Comparison of ENCODE assay signal across 23 cellular contexts in the genomic region with DNA sequence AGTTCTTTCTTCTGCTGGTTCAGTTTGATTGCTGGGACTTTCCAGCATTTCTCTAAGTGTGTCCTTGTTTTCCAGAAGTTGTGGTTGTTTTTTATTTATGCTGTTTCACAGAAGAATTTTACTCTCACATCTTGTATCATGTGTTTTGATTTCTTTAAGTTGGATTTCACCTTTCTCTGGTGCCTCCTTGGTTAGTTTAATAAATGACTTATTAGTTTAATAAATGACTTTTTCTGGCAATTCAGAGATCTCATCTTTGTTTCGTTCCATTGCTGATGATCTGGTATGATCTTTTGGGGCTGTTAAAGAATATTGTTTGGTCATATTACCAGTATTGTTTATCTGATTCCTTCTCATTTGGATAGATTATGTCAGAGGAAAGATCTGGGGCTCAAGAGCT. TPM values are rescaled to one million over a fixed set of nuclear protein-coding genes. Genes with fewer than 3 reads are reported as not detected.
"Had no signal": no experiment of that assay in that cellular context is flagged by ENCODE, and none has a peak within 500 bp of the region (broad histone marks: within the 10 kb centered on the region; RNA-seq: fewer than 3 reads in every experiment).

No MANE protein-coding gene starts in this region.

- H3K27ac Mint-ChIP-seq: naive thymus-derived CD8-positive, alpha-beta T cell had no signal

- H3K4me1 Mint-ChIP-seq: naive thymus-derived CD8-positive, alpha-beta T cell; neural crest cell had no signal

- ATAC-seq: gastrocnemius medialis; heart right ventricle; left lobe of liver; mucosa of descending colon; naive thymus-derived CD8-positive, alpha-beta T cell had no signal

- H3K4me3 Mint-ChIP-seq: naive thymus-derived CD8-positive, alpha-beta T cell; neural crest cell had no signal

- H3K9me3 Mint-ChIP-seq: neural crest cell had no signal

- DNase-seq: cortex of kidney; dorsolateral prefrontal cortex; effector CD8-positive, alpha-beta T cell; gastrocnemius medialis; heart right ventricle; hypothalamus; kidney glomerular epithelial cell; mammary epithelial cell; mucosa of descending colon; naive thymus-derived CD8-positive, alpha-beta T cell; posterior cingulate gyrus; sigmoid colon; stimulated activated CD4-positive, alpha-beta T cell treated with anti-CD3 and anti-CD28 coated beads, Interleukin-2, amount 100 ng/mL, for 24 hours; stimulated activated naive CD4-positive, alpha-beta T cell; stomach; substantia nigra; transverse colon had no signal

RNA-seq across cellular contexts. Expression of gene CYP2C9, which starts 59.8 kb away (rescaled TPM):
- total RNA-seq: dorsolateral prefrontal cortex; esophagus muscularis mucosa; heart right ventricle; mammary epithelial cell; naive thymus-derived CD8-positive, alpha-beta T cell; neural crest cell; osteocyte; pulmonary artery endothelial cell; right atrium auricular region; sigmoid colon had no signal
